ENCODE assay signal across 8 cellular contexts in the genomic region with DNA sequence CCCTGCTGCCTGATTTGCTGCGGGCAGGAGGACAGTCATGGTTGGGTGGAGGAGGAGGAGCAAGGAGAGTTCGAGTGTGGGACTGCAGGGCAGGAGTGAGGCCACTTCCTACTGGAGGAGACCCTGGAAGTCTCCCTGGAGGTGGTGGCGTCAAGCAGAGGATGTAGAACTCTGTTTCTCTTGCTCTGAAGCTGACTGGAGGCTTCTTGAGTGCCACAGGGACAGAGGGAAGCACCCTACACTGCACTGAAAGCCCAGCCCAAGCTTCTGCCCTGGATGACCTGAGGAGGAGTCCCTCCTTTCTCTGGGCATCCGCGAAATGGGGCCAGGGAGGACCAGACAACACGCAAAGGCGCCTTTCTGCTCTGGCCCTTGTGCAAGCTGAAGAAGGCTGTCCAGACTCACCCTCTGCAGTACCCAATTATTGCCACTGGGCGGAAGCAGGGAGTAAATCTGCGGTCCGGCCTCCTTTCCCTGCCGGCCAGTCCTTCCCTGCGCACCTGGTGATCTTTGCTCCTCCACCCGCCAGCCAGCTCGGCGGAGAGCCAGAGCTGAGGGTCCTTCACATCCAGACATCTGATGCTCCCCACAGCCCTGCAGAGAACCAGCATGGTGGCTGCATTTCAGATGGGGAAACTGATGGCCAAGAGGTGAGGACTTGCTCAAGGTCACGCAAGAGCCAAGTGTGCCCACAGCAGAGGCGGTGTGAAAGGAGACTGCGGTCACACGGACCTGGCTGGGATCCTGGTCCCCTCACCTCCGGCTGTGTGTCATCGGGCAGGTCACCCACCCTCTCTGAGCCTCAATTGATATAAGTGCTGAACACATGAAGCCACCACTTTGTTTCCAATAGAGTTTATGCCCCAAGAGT.
DNase-seq lines count a peak whose midpoint lies in the region; ATAC-seq and TF ChIP-seq lines count a peak whose summit lies in the region.

No MANE protein-coding gene starts in this region.

- no peaks in the 10 kb centered on the region for H3F3A ChIP-seq in GM23338 (replicated peaks; ENCODE audit: low read depth)

- H3K36me3 ChIP-seq in GM23338 (ENCODE audit: insufficient read depth) = no peaks in the 10 kb centered on the region

- no peak overlapping the region for H2AFZ ChIP-seq in GM23338

- H3K4me1 Mint-ChIP-seq in GM23338 = peaks cover 9% of the 10 kb centered on the region

- H4K20me1 ChIP-seq in GM23338 (replicated peaks; ENCODE audit: insufficient read depth) = no peaks in the 10 kb centered on the region

- H3K4me3 ChIP-seq in GM23338 (no peak overlapping the region), foreskin fibroblast (ENCODE audit: low read depth in 1 of 2, low read length in 2 of 2) (no peak overlapping the region)

- no peak overlapping the region for H3K27ac Mint-ChIP-seq in GM23338

- no peaks in the 10 kb centered on the region; the same call in 2 of the 3 replicates for H3K36me3 Mint-ChIP-seq in GM23338 (ENCODE audit: low read depth)

- no peaks in the 10 kb centered on the region; the same call in 1 of the 2 replicates for H3K4me1 ChIP-seq in GM23338 (ENCODE audit: insufficient read depth)

- H3K27me3 Mint-ChIP-seq in GM23338 (ENCODE audit: insufficient read depth, low read depth, poor library complexity) = peaks cover 20% of the 10 kb centered on the region

- DNase-seq in CMK (ENCODE audit: low read depth) = peak; percentile 36
- peak; percentile 90 for DNase-seq in GM23338 (ENCODE audit: low spot score)
- DNase-seq in NCI-H82 (lab: John Stamatoyannopoulos, UW) = peak; percentile 76
- peak; percentile 5 for DNase-seq in activated T-cell treated with anti-CD3 and anti-CD28 coated beads for 4 hours
- DNase-seq in foreskin fibroblast = peak; percentile 46 to 79
- DNase-seq in non-pigmented ciliary epithelial cell (ENCODE audit: low read depth) = peak; percentile 17
- no peak for DNase-seq in central memory CD4-positive, alpha-beta T cell

- no peaks in the 10 kb centered on the region for H3K27me3 ChIP-seq in GM23338 (ENCODE audit: insufficient read depth)

- no peak overlapping the region for H3K4me2 ChIP-seq in GM23338

- ATAC-seq in GM23338 (peak; percentile 73), GM18868 (IDR thresholded peaks at IDR 0.05; ENCODE audit: unreplicated experiment) (no peak)

- no peak overlapping the region for H3K27ac ChIP-seq in GM23338 (ENCODE audit: low read depth)

- no peaks in the 10 kb centered on the region for H3K9me2 ChIP-seq in GM23338 (ENCODE audit: insufficient read depth)

- H3K79me2 ChIP-seq in GM23338 (replicated peaks; ENCODE audit: insufficient read depth) = no peaks in the 10 kb centered on the region

- H3K9me3 Mint-ChIP-seq in GM23338 = no peaks in the 10 kb centered on the region

- no peak overlapping the region for H3K4me3 Mint-ChIP-seq in GM23338

- peak; percentile 59 to 82 for TF ChIP-seq CTCF in GM23338 (conservative IDR thresholded peaks at IDR 0.05; ENCODE audit: low read depth in 2 of 2)
- peak; percentile 65 for TF ChIP-seq CTCF in foreskin fibroblast (IDR thresholded peaks at IDR 0.05; ENCODE audit: low read depth, low read length)

TF ChIP-seq in GM23338, 12 proteins besides CTCF, POLR2A, EP300 and RAD21:
- TF ChIP-seq ZNF462 (CRISPR knock-in tag; IDR thresholded peaks at IDR 0.05) (no peak), POLR2AphosphoS5 (IDR thresholded peaks at IDR 0.05; ENCODE audit: low read depth) (no peak), STAT1 (IDR thresholded peaks at IDR 0.05; ENCODE audit: unreplicated experiment) (no peak)
